In genomic region chr6:21208796-21209186, GRCh38 we compare ENCODE assay signal across 21 cellular contexts.
"Had no signal": no experiment of that assay in that cellular context is flagged by ENCODE, and none has a peak within 500 bp of the region (broad histone marks: within the 10 kb centered on the region; RNA-seq: fewer than 3 reads in every experiment).

No MANE protein-coding gene starts in this region.

- H3K27me3 ChIP-seq: body of pancreas, right atrium auricular region, tibial artery, vagina had no signal

- H3K4me3 ChIP-seq: body of pancreas, lung, right atrium auricular region, smooth muscle cell, tibial artery, vagina had no signal

- H3K9me3 ChIP-seq: body of pancreas, tibial artery, vagina had no signal

- H3K4me1 Mint-ChIP-seq: activated naive CD4-positive, alpha-beta T cell treated with anti-CD3 and anti-CD28 coated beads, Interleukin-2, amount 50 U/mL, for 24 hours; central memory CD8-positive, alpha-beta T cell; immature natural killer cell had no signal

- H3K27ac ChIP-seq: body of pancreas, epithelial cell of prostate, parathyroid adenoma, right atrium auricular region, tibial artery, vagina had no signal

- H3K4me2 ChIP-seq: smooth muscle cell had no signal

- H3K27me3 Mint-ChIP-seq: activated naive CD4-positive, alpha-beta T cell treated with anti-CD3 and anti-CD28 coated beads, Interleukin-2, amount 50 U/mL, for 24 hours; activated T-cell treated with anti-CD3 and anti-CD28 coated beads, Interleukin-2, amount 50 U/mL, for 24 hours; central memory CD8-positive, alpha-beta T cell; naive B cell had no signal

- H3K4me1 ChIP-seq: body of pancreas, parathyroid adenoma, right atrium auricular region, tibial artery, vagina had no signal

- ATAC-seq: body of pancreas, left colon had no signal

- H3K27ac Mint-ChIP-seq: activated naive CD4-positive, alpha-beta T cell treated with anti-CD3 and anti-CD28 coated beads, Interleukin-2, amount 50 U/mL, for 24 hours; activated T-cell treated with anti-CD3 and anti-CD28 coated beads, Interleukin-2, amount 50 U/mL, for 24 hours; immature natural killer cell had no signal

- H3K36me3 ChIP-seq: right atrium auricular region had no signal

- H3K79me2 ChIP-seq: parathyroid adenoma had no signal

- DNase-seq: activated CD4-positive, alpha-beta T cell treated with anti-CD3 and anti-CD28 coated beads, Interleukin-2, amount 50 U/mL, for 4 hours; activated CD4-positive, CD25-positive, alpha-beta regulatory T cell treated with anti-CD3 and anti-CD28 coated beads, Interleukin-2, amount 50 U/mL, for 72 hours; activated effector memory CD4-positive, alpha-beta T cell treated with Interleukin-2 at 50 U/mL for 16 hours; activated T-cell treated with anti-CD3 and anti-CD28 coated beads, Interleukin-2, amount 50 U/mL, for 24 hours; amniotic stem cell; body of pancreas; cortex of kidney; effector memory CD4-positive, alpha-beta T cell; hypothalamus; immature natural killer cell; left colon; naive B cell; tibial artery had no signal

- H2AFZ ChIP-seq: parathyroid adenoma had no signal

- H3K9ac ChIP-seq: parathyroid adenoma had no signal

- H3K4me3 Mint-ChIP-seq: activated naive CD4-positive, alpha-beta T cell treated with anti-CD3 and anti-CD28 coated beads, Interleukin-2, amount 50 U/mL, for 24 hours; activated T-cell treated with anti-CD3 and anti-CD28 coated beads, Interleukin-2, amount 50 U/mL, for 24 hours; central memory CD8-positive, alpha-beta T cell; immature natural killer cell had no signal
